In genomic region chr9:92325991-92326500, GRCh38 we compare ENCODE assay signal across 7 cellular contexts. TPM values are rescaled to one million over a fixed set of nuclear protein-coding genes. Genes with fewer than 3 reads are reported as not detected.
DNase-seq lines count a peak whose midpoint lies in the region; ATAC-seq and TF ChIP-seq lines count a peak whose summit lies in the region.

No MANE protein-coding gene starts in this region.

- H3K4me1 ChIP-seq in left ventricle myocardium inferior, result peaks cover 40% of the 10 kb centered on the region

- no peaks in the 10 kb centered on the region for H3K27me3 ChIP-seq in left ventricle myocardium inferior (ENCODE audit: low read depth)

- peak overlapping the region; percentile 88 for H3K4me3 ChIP-seq in left ventricle myocardium inferior
- peak overlapping the region; percentile 62 to 91 (median 68) for H3K4me3 ChIP-seq in skin epidermis

- H3K36me3 ChIP-seq in left ventricle myocardium inferior, result peaks cover 23% of the 10 kb centered on the region

- no peaks in the 10 kb centered on the region for H3K27me3 Mint-ChIP-seq in activated CD4-positive, alpha-beta memory T cell treated with anti-CD3 and anti-CD28 coated beads for 36 hours

- DNase-seq in GM13976 (ENCODE audit: low spot score) (peak; percentile 42), left ventricle myocardium inferior (no peak), NCI-H446 (lab: John Stamatoyannopoulos, UW) (no peak), RPMI8226 (no peak)
- no peak for DNase-seq in activated CD4-positive, alpha-beta memory T cell treated with anti-CD3 and anti-CD28 coated beads for 36 hours

- peak overlapping the region; percentile 97 for H3K27ac ChIP-seq in left ventricle myocardium inferior (replicated peaks)
- peak overlapping the region; percentile 83 to 100 (median 99) for H3K27ac ChIP-seq in skin epidermis

- peak; percentile 10 for ATAC-seq in HG03354 (IDR thresholded peaks at IDR 0.05; ENCODE audit: poor library complexity, severe bottlenecking, unreplicated experiment)

- no peaks in the 10 kb centered on the region for H3K9me3 Mint-ChIP-seq in activated CD4-positive, alpha-beta memory T cell treated with anti-CD3 and anti-CD28 coated beads for 36 hours

- H3K4me1 Mint-ChIP-seq in activated CD4-positive, alpha-beta memory T cell treated with anti-CD3 and anti-CD28 coated beads for 36 hours (ENCODE audit: low read depth), result peaks cover 36% of the 10 kb centered on the region

- CTCF ChIA-PET in activated CD4-positive, alpha-beta memory T cell treated with anti-CD3 and anti-CD28 coated beads for 36 hours (lab: Charles Lee), result interaction anchor here (0.8 to 1.9 kb wide), 7 partner anchors 24 to 465 kb away, joined by 3 to 7 read pairs (median 4); no protein-coding TSS in a partner anchor

- no peak for TF ChIP-seq CTCF in GM13976 (IDR thresholded peaks at IDR 0.05; ENCODE audit: borderline replicate concordance, control extremely low read depth, extremely low read depth, insufficient read depth, missing control alignments)
- TF ChIP-seq CTCF in left ventricle myocardium inferior (IDR thresholded peaks at IDR 0.05; ENCODE audit: borderline replicate concordance), result no peak

- H3K9me3 ChIP-seq in left ventricle myocardium inferior (replicated peaks), result no peaks in the 10 kb centered on the region

- peak overlapping the region; percentile 90 for H3K4me3 Mint-ChIP-seq in activated CD4-positive, alpha-beta memory T cell treated with anti-CD3 and anti-CD28 coated beads for 36 hours

- H3K36me3 Mint-ChIP-seq in activated CD4-positive, alpha-beta memory T cell treated with anti-CD3 and anti-CD28 coated beads for 36 hours, result peaks cover 19% of the 10 kb centered on the region

- POLR2A ChIA-PET in activated CD4-positive, alpha-beta memory T cell treated with anti-CD3 and anti-CD28 coated beads for 36 hours (lab: Charles Lee), result interaction anchor here (0.7 to 2.0 kb wide), 10 partner anchors 9 to 1128 kb away, joined by 3 to 11 read pairs (median 4); partner anchors contain the start of genes FAM120AOS, IARS1 and IPPK

- H3K27ac Mint-ChIP-seq in activated CD4-positive, alpha-beta memory T cell treated with anti-CD3 and anti-CD28 coated beads for 36 hours, result peak overlapping the region; percentile 94

- intact Hi-C loops in activated CD4-positive, alpha-beta memory T cell treated with anti-CD3 and anti-CD28 coated beads for 36 hours (cut with micrococcal nuclease), result loop anchor here (1.0 to 10.0 kb wide), 7 partner anchors 33 to 439 kb away; partner anchors contain the start of genes BICD2, IARS1, IPPK and SPTLC1
- intact Hi-C loops in left ventricle myocardium inferior (cut with micrococcal nuclease), result loop anchor here (10.0 kb wide), 1 partner anchor 309 kb away; no protein-coding TSS in a partner anchor

- in situ Hi-C loops in GM13976 (cut with MboI; ENCODE audit: low sequenced_read_pairs, unreplicated experiment), result no loop called here

RNA-seq across cellular contexts. Expression of gene CENPP, which starts 0.3 kb away (rescaled TPM):
- total RNA-seq in activated CD4-positive, alpha-beta memory T cell treated with anti-CD3 and anti-CD28 coated beads for 36 hours, result 10 to 100 TPM; 21.8 to 23.5 TPM
- total RNA-seq in left ventricle myocardium inferior, result 5.4 TPM

RNA-seq across cellular contexts. Expression of gene NOL8, which starts 0.9 kb away (rescaled TPM):
- 10 to 100 TPM; 45.6 to 47.1 TPM for total RNA-seq in activated CD4-positive, alpha-beta memory T cell treated with anti-CD3 and anti-CD28 coated beads for 36 hours
- total RNA-seq in left ventricle myocardium inferior, result 12.7 TPM

RNA-seq across cellular contexts. Expression of gene IARS1, which starts 32.5 kb away (rescaled TPM):
- 100 to 1,000 TPM; 212 to 222 TPM for total RNA-seq in activated CD4-positive, alpha-beta memory T cell treated with anti-CD3 and anti-CD28 coated beads for 36 hours
- total RNA-seq in left ventricle myocardium inferior, result 54.2 TPM
